ENCODE assay signal across 27 cellular contexts in the genomic region with DNA sequence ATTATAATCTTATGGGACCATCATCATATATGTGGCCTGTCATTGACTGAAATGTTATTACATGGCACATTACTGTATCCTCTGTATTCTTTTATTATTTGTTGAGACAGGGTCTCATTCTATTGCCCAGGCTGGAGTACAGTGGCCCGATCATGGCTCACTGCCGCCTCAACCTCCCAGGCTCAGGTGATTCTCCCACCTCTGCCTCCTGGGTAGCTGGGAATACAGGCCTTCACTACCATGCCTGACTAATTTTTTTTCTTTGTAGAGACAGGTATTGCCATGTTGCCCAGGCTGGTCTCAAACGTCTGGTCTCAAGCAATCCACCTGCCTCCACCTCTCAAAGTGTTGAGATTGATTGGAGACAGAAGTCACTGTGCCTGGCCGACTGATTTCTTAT.
"Had no signal": no experiment of that assay in that cellular context is flagged by ENCODE, and none has a peak within 500 bp of the region (broad histone marks: within the 10 kb centered on the region; RNA-seq: fewer than 3 reads in every experiment).

No MANE protein-coding gene starts in this region.

- H3K4me1 Mint-ChIP-seq: stimulated activated effector memory CD8-positive, alpha-beta T cell treated with anti-CD3 and anti-CD28 coated beads, Interleukin-12 subunit alpha, Interleukin-12 subunit beta, amount 100 ng/mL, for 72 hours; stimulated activated memory B cell treated with anti-CD40 and anti-IgM and Interleukin-4, amounts not matched to agents 10 μg/mL and 1 μg/mL and 100 μg/mL, for 72 hours; stimulated activated naive CD8-positive, alpha-beta T cell treated with anti-CD3 and anti-CD28 coated beads, Interleukin-15, amount 100 ng/mL, for 72 hours had no signal

- H3K27me3 ChIP-seq: stomach, suprapubic skin, testis, thyroid gland, tibial nerve, transverse colon, upper lobe of left lung, upper lobe of right lung, uterus, vagina had no signal

- H3K36me3 Mint-ChIP-seq: stimulated activated effector memory CD8-positive, alpha-beta T cell treated with anti-CD3 and anti-CD28 coated beads, Interleukin-12 subunit alpha, Interleukin-12 subunit beta, amount 100 ng/mL, for 72 hours; stimulated activated memory B cell treated with anti-CD40 and anti-IgM and Interleukin-4, amounts not matched to agents 10 μg/mL and 1 μg/mL and 100 μg/mL, for 72 hours; type B pancreatic cell had no signal

- H3K4me3 ChIP-seq: stomach, suprapubic skin, testis, thoracic aorta, thyroid gland, tibial nerve, transverse colon, upper lobe of left lung, upper lobe of right lung, uterus, vagina had no signal

- ATAC-seq: stimulated activated effector memory CD8-positive, alpha-beta T cell treated with anti-CD3 and anti-CD28 coated beads, Interleukin-12 subunit alpha, Interleukin-12 subunit beta, amount 100 ng/mL, for 72 hours; stimulated activated memory B cell treated with anti-CD40 and anti-IgM and Interleukin-4, amounts not matched to agents 10 μg/mL and 1 μg/mL and 100 μg/mL, for 72 hours; stimulated activated naive CD8-positive, alpha-beta T cell treated with anti-CD3 and anti-CD28 coated beads, Interleukin-15, amount 100 ng/mL, for 72 hours; stimulated activated naive CD8-positive, alpha-beta T cell treated with anti-CD3 and anti-CD28 coated beads, Interleukin-15, Interleukin-2, amounts not matched to agents 100 U/mL and 50 U/mL, for 24 hours; upper lobe of right lung had no signal

- H3K4me3 Mint-ChIP-seq: stimulated activated effector memory CD8-positive, alpha-beta T cell treated with anti-CD3 and anti-CD28 coated beads, Interleukin-12 subunit alpha, Interleukin-12 subunit beta, amount 100 ng/mL, for 72 hours; stimulated activated memory B cell treated with anti-CD40 and anti-IgM and Interleukin-4, amounts not matched to agents 10 μg/mL and 1 μg/mL and 100 μg/mL, for 72 hours; stimulated activated naive CD8-positive, alpha-beta T cell treated with anti-CD3 and anti-CD28 coated beads, Interleukin-15, amount 100 ng/mL, for 72 hours; stimulated activated naive CD8-positive, alpha-beta T cell treated with anti-CD3 and anti-CD28 coated beads, Interleukin-15, Interleukin-2, amounts not matched to agents 100 ng/mL and 50 ng/mL, for 24 hours; type B pancreatic cell had no signal

- H3K4me1 ChIP-seq: stomach, suprapubic skin, testis, thyroid gland, tibial nerve, transverse colon, upper lobe of left lung, upper lobe of right lung, uterus, vagina had no signal

- H3K9me3 Mint-ChIP-seq: type B pancreatic cell had no signal

- H3K9me3 ChIP-seq: suprapubic skin, testis, thoracic aorta, thyroid gland, transverse colon, upper lobe of right lung, uterus had no signal

- H3K36me3 ChIP-seq: stomach, suprapubic skin, thoracic aorta, thyroid gland, tibial nerve, transverse colon, upper lobe of left lung, upper lobe of right lung, uterus, vagina had no signal

- H3K27ac ChIP-seq: stomach, suprapubic skin, testis, thoracic aorta, thyroid gland, tibial nerve, transverse colon, upper lobe of left lung, upper lobe of right lung, uterus, vagina had no signal

- H3K27ac Mint-ChIP-seq: stimulated activated effector memory CD8-positive, alpha-beta T cell treated with anti-CD3 and anti-CD28 coated beads, Interleukin-12 subunit alpha, Interleukin-12 subunit beta, amount 100 ng/mL, for 72 hours; stimulated activated memory B cell treated with anti-CD40 and anti-IgM and Interleukin-4, amounts not matched to agents 10 μg/mL and 1 μg/mL and 100 μg/mL, for 72 hours; stimulated activated naive CD8-positive, alpha-beta T cell treated with anti-CD3 and anti-CD28 coated beads, Interleukin-15, amount 100 ng/mL, for 72 hours; stimulated activated naive CD8-positive, alpha-beta T cell treated with anti-CD3 and anti-CD28 coated beads, Interleukin-15, Interleukin-2, amounts not matched to agents 100 ng/mL and 50 ng/mL, for 24 hours; type B pancreatic cell had no signal

- DNase-seq: stimulated activated CD4-positive, alpha-beta T cell treated with anti-CD3 and anti-CD28 coated beads, Interleukin-2, amount 100 ng/mL, for 24 hours; stimulated activated CD4-positive, alpha-beta T cell treated with anti-CD3 and anti-CD28 coated beads, Interleukin-2, amount 100 ng/mL, for 48 hours; stimulated activated CD4-positive, alpha-beta T cell treated with anti-CD3 and anti-CD28 coated beads, Interleukin-4, amount 100 ng/mL, for 1 hour; stimulated activated CD4-positive, alpha-beta T cell treated with anti-CD3 and anti-CD28 coated beads, Interleukin-4, amount 100 ng/mL, for 24 hours; stimulated activated CD4-positive, alpha-beta T cell treated with anti-CD3 and anti-CD28 coated beads, Interleukin-4, amount 100 ng/mL, for 4 hours; stimulated activated CD8-positive, alpha-beta memory T cell treated with anti-CD3 and anti-CD28 coated beads, Interleukin-4, amount 100 ng/mL, for 48 hours; stimulated activated naive CD4-positive, alpha-beta T cell; stimulated activated naive CD4-positive, alpha-beta T cell treated with Interleukin-2 at 50 U/mL for 16 hours; stimulated activated naive CD8-positive, alpha-beta T cell treated with anti-CD3 and anti-CD28 coated beads, Interleukin-15, amount 100 ng/mL, for 72 hours; stimulated activated naive CD8-positive, alpha-beta T cell treated with anti-CD3 and anti-CD28 coated beads, Interleukin-15, Interleukin-2, amounts not matched to agents 100 U/mL and 50 U/mL, for 24 hours; stomach; substantia nigra; testis; thyroid gland; transverse colon; trophoblast cell; upper lobe of left lung; upper lobe of right lung; uterus had no signal

- H3K27me3 Mint-ChIP-seq: stimulated activated memory B cell treated with anti-CD40 and anti-IgM and Interleukin-4, amounts not matched to agents 10 μg/mL and 1 μg/mL and 100 μg/mL, for 72 hours; stimulated activated naive CD8-positive, alpha-beta T cell treated with anti-CD3 and anti-CD28 coated beads, Interleukin-15, amount 100 ng/mL, for 72 hours; stimulated activated naive CD8-positive, alpha-beta T cell treated with anti-CD3 and anti-CD28 coated beads, Interleukin-15, Interleukin-2, amounts not matched to agents 100 ng/mL and 50 ng/mL, for 24 hours; type B pancreatic cell had no signal
